Comparison of ENCODE assay signal across 8 cellular contexts in the genomic region with DNA sequence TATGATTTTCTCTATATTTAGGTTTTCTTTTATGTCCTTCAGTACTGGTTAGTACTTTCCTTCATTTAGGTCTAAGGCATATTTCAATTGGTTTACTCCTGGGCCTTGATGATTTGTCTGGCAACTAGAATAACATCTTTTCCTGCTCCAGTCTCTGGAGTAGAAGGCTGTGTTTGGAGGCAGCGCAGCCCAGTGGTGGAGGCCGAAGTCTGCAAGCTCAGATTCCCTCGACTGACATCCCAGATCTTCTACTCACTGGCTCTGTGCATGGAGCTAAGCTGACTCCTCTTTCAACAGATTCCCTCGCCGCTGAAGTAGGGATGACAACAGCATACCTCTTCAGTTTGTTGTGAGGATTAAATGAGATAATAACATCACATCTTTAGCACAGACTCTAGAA.
A peak's percentile ranks its signal among the peaks of the same experiment; 100 is the strongest.
DNase-seq lines count a peak whose midpoint lies in the region; ATAC-seq, FAIRE-seq and TF ChIP-seq lines count a peak whose summit lies in the region.
"Had no signal": no experiment of that assay in that cellular context is flagged by ENCODE, and none has a peak within 500 bp of the region (broad histone marks: within the 10 kb centered on the region; RNA-seq: fewer than 3 reads in every experiment).

No MANE protein-coding gene starts in this region.

- 62 to 65% methylated on average over 5 of the region's 5 CpGs for WGBS in lower leg skin, 2 donors

- peak; percentile 72 for ATAC-seq in HG02678 (IDR thresholded peaks at IDR 0.05; ENCODE audit: unreplicated experiment)
- no peak for ATAC-seq in GM18502 (IDR thresholded peaks at IDR 0.05; ENCODE audit: poor library complexity, unreplicated experiment)

- no peaks in the 10 kb centered on the region for H3K9me3 ChIP-seq in kidney (ENCODE audit: control insufficient read depth in 1 of 2, low read length in 2 of 2)

- peak; percentile 39 for TF ChIP-seq CTCF in kidney (IDR thresholded peaks at IDR 0.05; ENCODE audit: borderline replicate concordance, extremely low read depth, insufficient read depth)
- TF ChIP-seq CTCF in lower leg skin (IDR thresholded peaks at IDR 0.05): no peak

- no peak overlapping the region for H3K27ac ChIP-seq in kidney (ENCODE audit: low read depth in 2 of 2, low read length in 2 of 2)

- intact Hi-C loops in kidney (cut with DNase I) (no loop called here), lower leg skin (cut with DNase I; ENCODE audit: low total_unique reads) (no loop called here)

- no peak for TF ChIP-seq POLR2A in GM12892 (IDR thresholded peaks at IDR 0.05; ENCODE audit: low read depth, low read length)
- no peak for TF ChIP-seq POLR2A in lower leg skin (IDR thresholded peaks at IDR 0.05)

- H3K36me3 ChIP-seq in kidney (ENCODE audit: control insufficient read depth in 1 of 2, insufficient read depth in 2 of 2, low read length in 2 of 2): no peaks in the 10 kb centered on the region

- FAIRE-seq in GM12892 (lab: Jason Lieb, UNC) (peak; percentile 21), kidney (lab: Jason Lieb, UNC) (no peak)

- H3K4me3 ChIP-seq in kidney (ENCODE audit: low read length in 2 of 2) (no peak overlapping the region), lower leg skin (ENCODE audit: low read depth, poor library complexity, severe bottlenecking) (no peak overlapping the region)
- H3K4me3 ChIP-seq: lung had no signal

- H3K4me1 ChIP-seq in kidney (ENCODE audit: control insufficient read depth in 1 of 2, insufficient read depth in 1 of 2, low read depth in 1 of 2, low read length in 2 of 2): no peaks in the 10 kb centered on the region

- DNase-seq in GM12892 (ENCODE audit: insufficient read length): no peak
- peak; percentile 15 for DNase-seq in UCSD-AML1 (lab: John Stamatoyannopoulos, UW; ENCODE audit: unreplicated experiment)
- DNase-seq in kidney: no peak
- DNase-seq in lower leg skin (ENCODE audit: low spot score in 2 of 2): no peak
- no peak for DNase-seq in HuH-7.5 (ENCODE audit: low spot score)

- H3K9ac ChIP-seq in kidney (ENCODE audit: low read length in 2 of 2): no peak overlapping the region
